1 cellular context compared by ENCODE assay signal in the genomic region with DNA sequence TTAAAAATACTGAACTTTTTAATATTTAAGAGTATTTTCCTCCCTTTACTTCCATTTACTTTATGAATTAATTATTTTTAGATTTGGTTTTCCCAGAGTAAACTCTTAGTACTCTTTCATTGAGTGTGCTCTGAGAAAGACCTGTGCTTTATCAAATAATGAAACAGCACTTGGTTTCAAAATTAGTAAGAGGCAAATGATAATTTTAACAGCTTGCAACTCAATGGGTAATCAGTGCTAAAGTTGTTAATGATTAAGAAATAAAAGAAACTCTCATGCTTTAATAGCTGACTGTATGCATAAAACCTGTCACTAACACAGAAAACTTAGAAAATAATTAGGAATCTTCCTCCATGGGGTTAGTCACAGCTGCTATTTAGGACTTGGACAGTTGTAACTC.
TF ChIP-seq lines count a peak whose summit lies in the region.

No MANE protein-coding gene starts in this region.

TF ChIP-seq in HepG2, 621 proteins besides CTCF, POLR2A, EP300 and RAD21 (continued from another document):
- TF ChIP-seq, protein P1, sequence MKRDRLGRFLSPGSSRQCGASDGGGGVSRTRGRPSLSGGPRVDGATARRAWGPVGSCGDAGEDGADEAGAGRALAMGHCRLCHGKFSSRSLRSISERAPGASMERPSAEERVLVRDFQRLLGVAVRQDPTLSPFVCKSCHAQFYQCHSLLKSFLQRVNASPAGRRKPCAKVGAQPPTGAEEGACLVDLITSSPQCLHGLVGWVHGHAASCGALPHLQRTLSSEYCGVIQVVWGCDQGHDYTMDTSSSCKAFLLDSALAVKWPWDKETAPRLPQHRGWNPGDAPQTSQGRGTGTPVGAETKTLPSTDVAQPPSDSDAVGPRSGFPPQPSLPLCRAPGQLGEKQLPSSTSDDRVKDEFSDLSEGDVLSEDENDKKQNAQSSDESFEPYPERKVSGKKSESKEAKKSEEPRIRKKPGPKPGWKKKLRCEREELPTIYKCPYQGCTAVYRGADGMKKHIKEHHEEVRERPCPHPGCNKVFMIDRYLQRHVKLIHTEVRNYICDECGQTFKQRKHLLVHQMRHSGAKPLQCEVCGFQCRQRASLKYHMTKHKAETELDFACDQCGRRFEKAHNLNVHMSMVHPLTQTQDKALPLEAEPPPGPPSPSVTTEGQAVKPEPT (CRISPR knock-in tag; IDR thresholded peaks at IDR 0.05; ENCODE audit: low read depth) = no peak
- no peak for TF ChIP-seq ZSCAN31 (CRISPR knock-in tag; IDR thresholded peaks at IDR 0.05; ENCODE audit: low read depth)
- TF ChIP-seq XRCC5 (optimal IDR thresholded peaks at IDR 0.05; ENCODE audit: low read length) = no peak
- no peak for TF ChIP-seq ZNF451 (CRISPR knock-in tag; IDR thresholded peaks at IDR 0.05)
- no peak for TF ChIP-seq ZBTB20 (CRISPR knock-in tag; IDR thresholded peaks at IDR 0.05; ENCODE audit: borderline replicate concordance, low read depth)
- TF ChIP-seq, protein P2, sequence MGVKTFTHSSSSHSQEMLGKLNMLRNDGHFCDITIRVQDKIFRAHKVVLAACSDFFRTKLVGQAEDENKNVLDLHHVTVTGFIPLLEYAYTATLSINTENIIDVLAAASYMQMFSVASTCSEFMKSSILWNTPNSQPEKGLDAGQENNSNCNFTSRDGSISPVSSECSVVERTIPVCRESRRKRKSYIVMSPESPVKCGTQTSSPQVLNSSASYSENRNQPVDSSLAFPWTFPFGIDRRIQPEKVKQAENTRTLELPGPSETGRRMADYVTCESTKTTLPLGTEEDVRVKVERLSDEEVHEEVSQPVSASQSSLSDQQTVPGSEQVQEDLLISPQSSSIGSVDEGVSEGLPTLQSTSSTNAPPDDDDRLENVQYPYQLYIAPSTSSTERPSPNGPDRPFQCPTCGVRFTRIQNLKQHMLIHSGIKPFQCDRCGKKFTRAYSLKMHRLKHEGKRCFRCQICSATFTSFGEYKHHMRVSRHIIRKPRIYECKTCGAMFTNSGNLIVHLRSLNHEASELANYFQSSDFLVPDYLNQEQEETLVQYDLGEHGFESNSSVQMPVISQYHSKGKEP (CRISPR knock-in tag; IDR thresholded peaks at IDR 0.05) = no peak
- no peak for TF ChIP-seq ATF7 (IDR thresholded peaks at IDR 0.05)
- no peak for TF ChIP-seq ATF7 (CRISPR knock-in tag; IDR thresholded peaks at IDR 0.05)
TF ChIP-seq in HepG2: peak in this region for 0.
